ENCODE assay signal across 8 cellular contexts in the genomic region with DNA sequence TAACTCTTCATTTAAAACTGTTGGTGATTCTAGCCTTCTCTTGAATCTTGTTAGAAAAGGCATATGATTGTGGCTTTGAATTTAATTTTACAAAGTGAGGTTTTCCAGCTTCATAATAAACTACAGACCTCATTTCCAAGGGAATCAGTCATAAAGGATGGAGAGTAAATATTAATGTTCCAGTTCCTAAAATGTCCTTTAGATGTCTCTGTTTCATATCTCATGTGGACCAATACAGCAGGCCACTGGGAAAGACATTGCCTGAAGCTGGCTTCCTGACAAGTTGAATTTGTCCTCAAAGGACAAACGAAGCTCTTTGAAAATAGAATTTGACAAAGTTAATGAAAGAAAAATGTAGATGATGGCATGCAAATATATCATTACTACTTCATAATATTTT.
DNase-seq lines count a peak whose midpoint lies in the region; ATAC-seq and TF ChIP-seq lines count a peak whose summit lies in the region.

No MANE protein-coding gene starts in this region.

- H3K9me2 ChIP-seq in OCI-LY7 (ENCODE audit: insufficient read depth, low read length) (no peaks in the 10 kb centered on the region), neural cell (ENCODE audit: insufficient read depth, low read length) (no peaks in the 10 kb centered on the region)

- H3K9me3 Mint-ChIP-seq in CD4-positive, alpha-beta T cell, result no peaks in the 10 kb centered on the region

- no peak overlapping the region for H3K4me2 ChIP-seq in DND-41 (ENCODE audit: insufficient read depth, low read length)
- no peak overlapping the region for H3K4me2 ChIP-seq in OCI-LY7 (ENCODE audit: low read length)
- no peak overlapping the region for H3K4me2 ChIP-seq in neural cell (ENCODE audit: low read length)

- H3K79me2 ChIP-seq in DND-41 (ENCODE audit: insufficient read depth, low read length) (no peaks in the 10 kb centered on the region), OCI-LY7 (ENCODE audit: insufficient read depth, low read depth, low read length) (no peaks in the 10 kb centered on the region), neural cell (replicated peaks; ENCODE audit: insufficient read depth, low read length) (no peaks in the 10 kb centered on the region)

- no peaks in the 10 kb centered on the region for H3K4me1 ChIP-seq in DND-41 (ENCODE audit: insufficient read depth, low read length)
- H3K4me1 ChIP-seq in OCI-LY7 (ENCODE audit: insufficient read depth, low read length, poor library complexity, severe bottlenecking), result no peaks in the 10 kb centered on the region

- no peak for DNase-seq in DND-41
- DNase-seq in OCI-LY7 (ENCODE audit: low spot score), result peak; percentile 14
- peak; percentile 64 for DNase-seq in epithelial cell of esophagus (ENCODE audit: low read depth)
- no peak for DNase-seq in CD4-positive, alpha-beta T cell
- DNase-seq in cerebellar nuclear complex (lab: John Stamatoyannopoulos, UW), result no peak

- H3K4me3 ChIP-seq in DND-41 (ENCODE audit: low read depth in 1 of 2, low read length in 2 of 2), result no peak overlapping the region
- H3K4me3 ChIP-seq in OCI-LY7 (ENCODE audit: low read depth, low read length, poor library complexity, severe bottlenecking), result no peak overlapping the region
- no peak overlapping the region for H3K4me3 ChIP-seq in epithelial cell of esophagus (ENCODE audit: low read length)
- H3K4me3 ChIP-seq in neural cell (ENCODE audit: low read length), result no peak overlapping the region

- no peaks in the 10 kb centered on the region for H3K27me3 Mint-ChIP-seq in CD4-positive, alpha-beta T cell

- TF ChIP-seq EP300 in neural cell (conservative IDR thresholded peaks at IDR 0.05; ENCODE audit: poor library complexity, severe bottlenecking), result no peak

- H3K9ac ChIP-seq in DND-41 (ENCODE audit: low read depth, low read length) (no peak overlapping the region), neural cell (ENCODE audit: low read length) (no peak overlapping the region)

- POLR2A ChIA-PET in OCI-LY7 (lab: Charles Lee), result interaction anchor here (0.5 to 0.9 kb wide), 3 partner anchors 15 to 1032 kb away, joined by 3 to 4 read pairs (median 3); no protein-coding TSS in a partner anchor
- POLR2A ChIA-PET in CD4-positive, alpha-beta T cell (lab: Charles Lee), result no interaction called here

- H3K27me3 ChIP-seq in DND-41 (ENCODE audit: insufficient read depth, low read length, poor library complexity) (no peaks in the 10 kb centered on the region), neural cell (ENCODE audit: insufficient read depth, low read depth, low read length) (no peaks in the 10 kb centered on the region)
- peaks cover 7% of the 10 kb centered on the region for H3K27me3 ChIP-seq in CD4-positive, alpha-beta T cell (ENCODE audit: control insufficient read depth, insufficient read depth, low read length)

- H3K27ac ChIP-seq in DND-41 (ENCODE audit: low read length) (no peak overlapping the region), OCI-LY7 (ENCODE audit: low read depth, low read length, poor library complexity, severe bottlenecking) (no peak overlapping the region), neural cell (ENCODE audit: low read length) (no peak overlapping the region)
- no peak overlapping the region for H3K27ac ChIP-seq in CD4-positive, alpha-beta T cell (ENCODE audit: low read depth, low read length)

- no peak overlapping the region for H3K4me3 Mint-ChIP-seq in CD4-positive, alpha-beta T cell

- intact Hi-C loops in OCI-LY7 (cut with micrococcal nuclease; ENCODE audit: unreplicated experiment), result no loop called here
- intact Hi-C loops in CD4-positive, alpha-beta T cell (cut with DNase I, micrococcal nuclease), result no loop called here

- peak; percentile 53; the same call in 1 of the 3 replicates for ATAC-seq in DND-41 (ENCODE audit: insufficient read depth, low read depth)
- peak; percentile 40 for ATAC-seq in HG02798 (IDR thresholded peaks at IDR 0.05; ENCODE audit: poor library complexity, unreplicated experiment)
- ATAC-seq in CD4-positive, alpha-beta T cell (ENCODE audit: poor library complexity), result no peak
- ATAC-seq in GM19397 (IDR thresholded peaks at IDR 0.05; ENCODE audit: unreplicated experiment), result no peak

- H3K36me3 ChIP-seq in DND-41 (ENCODE audit: insufficient read depth, low read length), result no peaks in the 10 kb centered on the region
- H3K36me3 ChIP-seq in OCI-LY7 (ENCODE audit: insufficient read depth, low read length), result no peaks in the 10 kb centered on the region
- H3K36me3 ChIP-seq in neural cell (ENCODE audit: insufficient read depth, low read length), result no peaks in the 10 kb centered on the region

- CTCF ChIA-PET in OCI-LY7 (lab: Charles Lee; ENCODE audit: unreplicated experiment), result no interaction called here
- CTCF ChIA-PET in CD4-positive, alpha-beta T cell (lab: Charles Lee), result no interaction called here

- no peaks in the 10 kb centered on the region for H3K4me1 Mint-ChIP-seq in CD4-positive, alpha-beta T cell (ENCODE audit: low read depth)

- H4K20me1 ChIP-seq in DND-41 (ENCODE audit: insufficient read depth, low read length) (no peaks in the 10 kb centered on the region), OCI-LY7 (ENCODE audit: insufficient read depth, low read length) (no peaks in the 10 kb centered on the region), neural cell (ENCODE audit: insufficient read depth) (no peaks in the 10 kb centered on the region)

- no TSS peak for BruUV-seq in OCI-LY7 (replicated peaks; lab: Mats Ljungman, UMichigan)

- H3K9me3 ChIP-seq in DND-41 (ENCODE audit: insufficient read depth, low read length, severe bottlenecking) (no peaks in the 10 kb centered on the region), OCI-LY7 (ENCODE audit: low read length) (no peaks in the 10 kb centered on the region), neural cell (ENCODE audit: low read length) (no peaks in the 10 kb centered on the region)
- no peaks in the 10 kb centered on the region for H3K9me3 ChIP-seq in CD4-positive, alpha-beta T cell (ENCODE audit: control insufficient read depth, low read length)

- H3K27ac Mint-ChIP-seq in CD4-positive, alpha-beta T cell, result no peak overlapping the region

- no peaks in the 10 kb centered on the region for H3K36me3 Mint-ChIP-seq in CD4-positive, alpha-beta T cell (ENCODE audit: low read depth)

- no peak overlapping the region for H2AFZ ChIP-seq in DND-41 (ENCODE audit: low read depth, low read length)
- H2AFZ ChIP-seq in OCI-LY7 (ENCODE audit: low read length), result no peak overlapping the region
- H2AFZ ChIP-seq in neural cell (ENCODE audit: low read depth, low read length), result no peak overlapping the region

- TF ChIP-seq CTCF in DND-41 (IDR thresholded peaks at IDR 0.05; ENCODE audit: borderline replicate concordance, extremely low read depth, low read length, poor library complexity, severe bottlenecking) (peak; percentile 60), OCI-LY7 (conservative IDR thresholded peaks at IDR 0.05; ENCODE audit: low read length) (peak; percentile 66), epithelial cell of esophagus (IDR thresholded peaks at IDR 0.05; ENCODE audit: insufficient read depth, low read depth, low read length, missing control alignments) (peak; percentile 60), neural cell (IDR thresholded peaks at IDR 0.05; ENCODE audit: poor library complexity, severe bottlenecking) (peak; percentile 75)
- no peak for TF ChIP-seq CTCF in CD4-positive, alpha-beta T cell (IDR thresholded peaks at IDR 0.05)

- no peaks in the 10 kb centered on the region for H3F3A ChIP-seq in neural cell (ENCODE audit: insufficient read depth, low read length, poor library complexity, severe bottlenecking)

- TF ChIP-seq RAD21 in neural cell (conservative IDR thresholded peaks at IDR 0.05), result peak; percentile 81

TF ChIP-seq in neural cell, 6 proteins besides CTCF, POLR2A, EP300 and RAD21:
- TF ChIP-seq, protein P1, sequence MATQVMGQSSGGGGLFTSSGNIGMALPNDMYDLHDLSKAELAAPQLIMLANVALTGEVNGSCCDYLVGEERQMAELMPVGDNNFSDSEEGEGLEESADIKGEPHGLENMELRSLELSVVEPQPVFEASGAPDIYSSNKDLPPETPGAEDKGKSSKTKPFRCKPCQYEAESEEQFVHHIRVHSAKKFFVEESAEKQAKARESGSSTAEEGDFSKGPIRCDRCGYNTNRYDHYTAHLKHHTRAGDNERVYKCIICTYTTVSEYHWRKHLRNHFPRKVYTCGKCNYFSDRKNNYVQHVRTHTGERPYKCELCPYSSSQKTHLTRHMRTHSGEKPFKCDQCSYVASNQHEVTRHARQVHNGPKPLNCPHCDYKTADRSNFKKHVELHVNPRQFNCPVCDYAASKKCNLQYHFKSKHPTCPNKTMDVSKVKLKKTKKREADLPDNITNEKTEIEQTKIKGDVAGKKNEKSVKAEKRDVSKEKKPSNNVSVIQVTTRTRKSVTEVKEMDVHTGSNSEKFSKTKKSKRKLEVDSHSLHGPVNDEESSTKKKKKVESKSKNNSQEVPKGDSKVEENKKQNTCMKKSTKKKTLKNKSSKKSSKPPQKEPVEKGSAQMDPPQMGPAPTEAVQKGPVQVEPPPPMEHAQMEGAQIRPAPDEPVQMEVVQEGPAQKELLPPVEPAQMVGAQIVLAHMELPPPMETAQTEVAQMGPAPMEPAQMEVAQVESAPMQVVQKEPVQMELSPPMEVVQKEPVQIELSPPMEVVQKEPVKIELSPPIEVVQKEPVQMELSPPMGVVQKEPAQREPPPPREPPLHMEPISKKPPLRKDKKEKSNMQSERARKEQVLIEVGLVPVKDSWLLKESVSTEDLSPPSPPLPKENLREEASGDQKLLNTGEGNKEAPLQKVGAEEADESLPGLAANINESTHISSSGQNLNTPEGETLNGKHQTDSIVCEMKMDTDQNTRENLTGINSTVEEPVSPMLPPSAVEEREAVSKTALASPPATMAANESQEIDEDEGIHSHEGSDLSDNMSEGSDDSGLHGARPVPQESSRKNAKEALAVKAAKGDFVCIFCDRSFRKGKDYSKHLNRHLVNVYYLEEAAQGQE (IDR thresholded peaks at IDR 0.05; ENCODE audit: borderline replicate concordance), result no peak
- TF ChIP-seq EZH2 (IDR thresholded peaks at IDR 0.05; ENCODE audit: borderline replicate concordance, insufficient read depth, low read length, poor library complexity, severe bottlenecking) (no peak), SMC3 (conservative IDR thresholded peaks at IDR 0.05; ENCODE audit: poor library complexity) (peak; percentile 74), MXI1 (conservative IDR thresholded peaks at IDR 0.05; ENCODE audit: poor library complexity, severe bottlenecking) (no peak), TAF1 (IDR thresholded peaks at IDR 0.05; ENCODE audit: low read depth) (no peak), POLR2AphosphoS5 (IDR thresholded peaks at IDR 0.05) (no peak)
TF ChIP-seq in neural cell: peak in this region for 1.

Comparison
In these comparisons a context has a peak if more than half of its experiments do, and no peak if none do; other contexts are left out.
1. ATAC-seq: peak in DND-41 (single experiment) and HG02798 (single experiment); none in CD4-positive, alpha-beta T cell (single experiment) and GM19397 (single experiment).
2. DNase-seq: peak in OCI-LY7 (single experiment) and epithelial cell of esophagus (single experiment); none in DND-41 (single experiment), CD4-positive, alpha-beta T cell (0 of 10) and cerebellar nuclear complex (0 of 2).